ENCODE assay signal across 25 cellular contexts in genomic region chr10:18290651-18291313, GRCh38.
DNase-seq lines count a peak whose midpoint lies in the region; ATAC-seq, FAIRE-seq and TF ChIP-seq lines count a peak whose summit lies in the region.
"Had no signal": no experiment of that assay in that cellular context is flagged by ENCODE, and none has a peak within 500 bp of the region (broad histone marks: within the 10 kb centered on the region; RNA-seq: fewer than 3 reads in every experiment).

No MANE protein-coding gene starts in this region.

- peak; percentile 96 for FAIRE-seq in D721Med (lab: Jason Lieb, UNC)
- FAIRE-seq: frontal cortex, GM18507 had no signal

- DNase-seq in D721Med (ENCODE audit: insufficient read length, low spot score): no peak
- peak; percentile 40 for DNase-seq in NCI-H128 (lab: John Stamatoyannopoulos, UW; ENCODE audit: unreplicated experiment)
- DNase-seq in NCI-H510A (lab: John Stamatoyannopoulos, UW): peak; percentile 20
- peak; percentile 25 for DNase-seq in SK-N-DZ (ENCODE audit: low spot score)
- DNase-seq in activated effector memory CD4-positive, alpha-beta T cell treated with anti-CD3 and anti-CD28 coated beads, Interleukin-2, amount 50 U/mL, for 16 hours: no peak
- DNase-seq in foreskin keratinocyte: no peak
- DNase-seq: activated CD8-positive, alpha-beta T cell treated with anti-CD3 and anti-CD28 coated beads, Interleukin-2, amount 10 ng/mL, durations not matched to agents 7 days and 5 days; anterior cingulate cortex; esophagus squamous epithelium; NCI-H187; nephron progenitor cell; right cardiac atrium; SK-N-SH; stimulated activated CD4-positive, alpha-beta T cell treated with anti-CD3 and anti-CD28 coated beads, Interleukin-4, amount 100 ng/mL, for 1 hour; substantia nigra; T-helper 2 cell; upper lobe of left lung had no signal

- H3K27ac ChIP-seq in foreskin keratinocyte: no peak overlapping the region
- H3K27ac ChIP-seq: coronary artery, esophagus squamous epithelium, KMS-11, parathyroid adenoma, RWPE1, upper lobe of left lung had no signal

- H3K27me3 ChIP-seq in foreskin keratinocyte: no peaks in the 10 kb centered on the region
- H3K27me3 ChIP-seq: esophagus squamous epithelium, upper lobe of left lung had no signal

- TF ChIP-seq CTCF in D721Med (IDR thresholded peaks at IDR 0.05; ENCODE audit: insufficient read depth, missing control alignments): no peak
- TF ChIP-seq CTCF in foreskin keratinocyte (conservative IDR thresholded peaks at IDR 0.05): no peak

- no peaks in the 10 kb centered on the region for H3K4me1 ChIP-seq in foreskin keratinocyte
- H3K4me1 ChIP-seq: esophagus squamous epithelium, parathyroid adenoma, upper lobe of left lung had no signal

- ATAC-seq in GM19455 (IDR thresholded peaks at IDR 0.05; ENCODE audit: unreplicated experiment) (no peak), GM21528 (IDR thresholded peaks at IDR 0.05; ENCODE audit: low FRiP score, unreplicated experiment) (no peak), foreskin keratinocyte (no peak)
- ATAC-seq: activated CD8-positive, alpha-beta T cell treated with anti-CD3 and anti-CD28 coated beads, Interleukin-2, amount 10 ng/mL, durations not matched to agents 7 days and 5 days; right cardiac atrium had no signal

Comparison
In these comparisons a context has a peak if more than half of its experiments do, and no peak if none do; other contexts are left out.
1. DNase-seq: peak in NCI-H128 (single experiment), NCI-H510A (single experiment) and SK-N-DZ (single experiment); none in D721Med (single experiment), activated effector memory CD4-positive, alpha-beta T cell treated with anti-CD3 and anti-CD28 coated beads, Interleukin-2, amount 50 U/mL, for 16 hours (single experiment) and foreskin keratinocyte (0 of 2).